Comparison of ENCODE assay signal across 30 cellular contexts in the genomic region with DNA sequence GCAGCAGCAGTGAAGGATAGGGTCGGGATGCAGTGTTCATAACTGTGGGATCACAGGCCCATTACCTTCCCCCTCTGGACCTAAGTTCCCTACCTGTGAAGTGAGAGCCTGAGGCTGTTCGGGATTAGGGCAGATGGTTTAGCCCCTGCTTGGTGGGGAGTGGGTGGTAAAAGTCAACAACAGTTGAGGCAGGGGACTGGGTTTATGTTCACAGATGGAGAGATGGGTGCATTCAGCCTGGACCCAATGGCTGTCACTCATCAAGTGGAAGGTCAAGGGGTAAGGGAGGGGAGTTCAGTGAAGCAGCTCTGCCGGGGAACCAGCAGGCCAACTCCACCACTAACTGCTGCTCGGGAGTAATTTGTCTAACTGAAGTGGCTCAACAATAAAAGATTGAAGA.
"Had no signal": no experiment of that assay in that cellular context is flagged by ENCODE, and none has a peak within 500 bp of the region (broad histone marks: within the 10 kb centered on the region; RNA-seq: fewer than 3 reads in every experiment).

No MANE protein-coding gene starts in this region.

- H3K4me3 ChIP-seq: ascending aorta, body of pancreas, MG63, Peyer's patch had no signal

- H3K9me3 ChIP-seq: ascending aorta, body of pancreas, MG63, Peyer's patch had no signal

- H3K9ac ChIP-seq: KMS-11 had no signal

- H3K4me2 ChIP-seq: KMS-11 had no signal

- H3K4me3 Mint-ChIP-seq: activated B cell treated with CpG ODN at 0.5 μM for 24 hours; activated CD4-positive, alpha-beta T cell treated with anti-CD3 and anti-CD28 coated beads, Interleukin-2, amount 10 ng/mL, durations not matched to agents 24 days and 14 days; activated naive CD8-positive, alpha-beta T cell treated with anti-CD3 and anti-CD28 coated beads, Interleukin-2, amount 50 U/mL, for 24 hours; activated T-cell treated with anti-CD3 and anti-CD28 coated beads, Interleukin-2, amount 50 U/mL, for 24 hours; activated T-helper 1 cell treated with anti-CD3 and anti-CD28 coated beads, Interleukin-12 subunit alpha, Interleukin-12 subunit beta, Interleukin-2, Interleukin-4 antibody, amounts not matched to agents 30 ng/mL and 10 ng/mL and 1 ng/mL, durations not matched to agents 14 hours and 24 hours and 36 hours; T-helper 17 cell had no signal

- ATAC-seq: activated naive CD4-positive, alpha-beta T cell treated with anti-CD3 and anti-CD28 coated beads, Interleukin-2, amount 50 U/mL, for 72 hours; activated naive CD8-positive, alpha-beta T cell treated with anti-CD3 and anti-CD28 coated beads, Interleukin-2, amount 50 U/mL, for 24 hours; body of pancreas; T-helper 17 cell had no signal

- H3K27ac Mint-ChIP-seq: activated B cell treated with CpG ODN at 0.5 μM for 24 hours; activated CD4-positive, alpha-beta T cell treated with anti-CD3 and anti-CD28 coated beads, Interleukin-2, amount 10 ng/mL, durations not matched to agents 24 days and 14 days; activated naive CD4-positive, alpha-beta T cell treated with anti-CD3 and anti-CD28 coated beads, Interleukin-2, amount 50 U/mL, for 72 hours; activated naive CD8-positive, alpha-beta T cell treated with anti-CD3 and anti-CD28 coated beads, Interleukin-2, amount 50 U/mL, for 24 hours; activated T-cell treated with anti-CD3 and anti-CD28 coated beads, Interleukin-2, amount 50 U/mL, for 24 hours; activated T-helper 1 cell treated with anti-CD3 and anti-CD28 coated beads, Interleukin-12 subunit alpha, Interleukin-12 subunit beta, Interleukin-2, Interleukin-4 antibody, amounts not matched to agents 30 ng/mL and 10 ng/mL and 1 ng/mL, durations not matched to agents 14 hours and 24 hours and 36 hours; T-helper 17 cell had no signal

- H3K27me3 Mint-ChIP-seq: activated B cell treated with CpG ODN at 0.5 μM for 24 hours; activated CD4-positive, alpha-beta T cell treated with anti-CD3 and anti-CD28 coated beads, Interleukin-2, amount 10 ng/mL, durations not matched to agents 24 days and 14 days; activated naive CD8-positive, alpha-beta T cell treated with anti-CD3 and anti-CD28 coated beads, Interleukin-2, amount 50 U/mL, for 24 hours; activated T-cell treated with anti-CD3 and anti-CD28 coated beads, Interleukin-2, amount 50 U/mL, for 24 hours; T-helper 17 cell had no signal

- H3K27ac ChIP-seq: ascending aorta, body of pancreas, KMS-11, Peyer's patch had no signal

- DNase-seq: activated B cell treated with CpG ODN at 0.5 μM for 24 hours; activated CD4-positive, alpha-beta T cell treated with anti-CD3 and anti-CD28 coated beads for 1 hour; activated CD4-positive, alpha-beta T cell treated with anti-CD3 and anti-CD28 coated beads, Interleukin-2, amount 10 ng/mL, durations not matched to agents 24 days and 14 days; activated CD4-positive, alpha-beta T cell treated with anti-CD3 and anti-CD28 coated beads, Interleukin-2, amount 50 U/mL, for 48 hours; activated effector memory CD4-positive, alpha-beta T cell treated with anti-CD3 and anti-CD28 coated beads, Interleukin-2, amount 50 U/mL, for 16 hours; activated naive CD4-positive, alpha-beta T cell treated with Interleukin-2 at 50 U/mL for 16 hours; activated naive CD8-positive, alpha-beta T cell treated with anti-CD3 and anti-CD28 coated beads, Interleukin-2, amount 50 U/mL, for 24 hours; activated T-cell treated with anti-CD3 and anti-CD28 coated beads, Interleukin-2, amount 50 U/mL, for 24 hours; amniotic stem cell; body of pancreas; central memory CD4-positive, alpha-beta T cell; MG63; MV-4-11; NCI-H1092 treated with DMSO at 0.1 percent for 48 hours; NCI-H1417 treated with DMSO at 0.1 percent for 48 hours; NCI-H1694; NCI-H2029; NCI-H2107; NCI-H446; NCI-H526; NCI-H82; OCI-M1; SIG-M5; T-helper 17 cell; T1000 had no signal

- H3K27me3 ChIP-seq: ascending aorta, body of pancreas, MG63, Peyer's patch had no signal

- H3K36me3 ChIP-seq: ascending aorta, MG63, Peyer's patch had no signal

- H3K9me3 Mint-ChIP-seq: activated T-cell treated with anti-CD3 and anti-CD28 coated beads, Interleukin-2, amount 50 U/mL, for 24 hours had no signal
